ENCODE assay signal across 8 cellular contexts in genomic region chrX:154379569-154379951, GRCh38. TPM values are rescaled to one million over a fixed set of nuclear protein-coding genes. Genes with fewer than 3 reads are reported as not detected.
DNase-seq lines count a peak whose midpoint lies in the region; ATAC-seq, FAIRE-seq and TF ChIP-seq lines count a peak whose summit lies in the region.

No MANE protein-coding gene starts in this region.

- intact Hi-C loops in activated CD4-positive, alpha-beta T cell treated with anti-CD3 and anti-CD28 coated beads, Interleukin-2, amount 10 ng/mL, durations not matched to agents 24 days and 14 days (cut with micrococcal nuclease): loop anchor here (5.0 to 10.0 kb wide), 3 partner anchors 98 to 645 kb away; partner anchors contain the start of genes F8, FAM3A, FUNDC2 and LAGE3
- intact Hi-C loops in kidney (cut with DNase I): no loop called here

- WGBS in thymus: under 1% methylated on average over 38 of the region's 38 CpGs

- no peaks in the 10 kb centered on the region for H3K9me3 Mint-ChIP-seq in activated CD4-positive, alpha-beta T cell treated with anti-CD3 and anti-CD28 coated beads, Interleukin-2, amount 10 ng/mL, durations not matched to agents 24 days and 14 days
- no peaks in the 10 kb centered on the region for H3K9me3 Mint-ChIP-seq in activated naive CD8-positive, alpha-beta T cell treated with anti-CD3 and anti-CD28 coated beads for 36 hours

- H3K4me1 ChIP-seq in kidney (ENCODE audit: control insufficient read depth in 1 of 2, insufficient read depth in 1 of 2, low read depth in 1 of 2, low read length in 2 of 2) (peaks cover 0 to 10% of the 10 kb centered on the region in 2 donors), thymus (ENCODE audit: control insufficient read depth, insufficient read depth, low read length) (peaks cover 8% of the 10 kb centered on the region)

- H3K27me3 Mint-ChIP-seq in activated CD4-positive, alpha-beta T cell treated with anti-CD3 and anti-CD28 coated beads, Interleukin-2, amount 10 ng/mL, durations not matched to agents 24 days and 14 days: no peaks in the 10 kb centered on the region
- H3K27me3 Mint-ChIP-seq in activated naive CD8-positive, alpha-beta T cell treated with anti-CD3 and anti-CD28 coated beads for 36 hours: no peaks in the 10 kb centered on the region

- DNase-seq in activated CD4-positive, alpha-beta T cell treated with anti-CD3 and anti-CD28 coated beads, Interleukin-2, amount 10 ng/mL, durations not matched to agents 24 days and 14 days: no peak
- no peak for DNase-seq in activated CD4-positive, alpha-beta T cell treated with anti-CD3 and anti-CD28 coated beads, Interleukin-2, amount 50 U/mL, for 48 hours
- no peak for DNase-seq in activated naive CD8-positive, alpha-beta T cell treated with anti-CD3 and anti-CD28 coated beads for 36 hours
- DNase-seq in kidney: no peak
- no peak for DNase-seq in NCI-H2171 treated with DMSO at 0.1 percent for 48 hours (lab: John Stamatoyannopoulos, UW)

- H3K36me3 ChIP-seq in kidney (ENCODE audit: control insufficient read depth in 1 of 2, insufficient read depth in 2 of 2, low read length in 2 of 2): peaks cover 0 to 2% of the 10 kb centered on the region in 2 donors
- peaks cover 3% of the 10 kb centered on the region for H3K36me3 ChIP-seq in thymus (ENCODE audit: control insufficient read depth, insufficient read depth)

- H3K9ac ChIP-seq in kidney (ENCODE audit: low read length in 2 of 2): peak overlapping the region; percentile 77 to 87

- H3K27me3 ChIP-seq in thymus (ENCODE audit: control insufficient read depth, insufficient read depth): peaks cover 5% of the 10 kb centered on the region

- H3K9me3 ChIP-seq in kidney (ENCODE audit: control insufficient read depth in 1 of 2, low read length in 2 of 2): no peaks in the 10 kb centered on the region
- H3K9me3 ChIP-seq in thymus (ENCODE audit: control insufficient read depth): no peaks in the 10 kb centered on the region

- H3K27ac ChIP-seq in kidney (ENCODE audit: low read depth in 2 of 2, low read length in 2 of 2) (peak overlapping the region; percentile 93 to 94), thymus (ENCODE audit: low read depth) (peak overlapping the region; percentile 88)

- H3K4me1 Mint-ChIP-seq in activated CD4-positive, alpha-beta T cell treated with anti-CD3 and anti-CD28 coated beads, Interleukin-2, amount 10 ng/mL, durations not matched to agents 24 days and 14 days: peaks cover 14% of the 10 kb centered on the region
- peaks cover 16% of the 10 kb centered on the region for H3K4me1 Mint-ChIP-seq in activated naive CD8-positive, alpha-beta T cell treated with anti-CD3 and anti-CD28 coated beads for 36 hours

- H3K4me3 Mint-ChIP-seq in activated CD4-positive, alpha-beta T cell treated with anti-CD3 and anti-CD28 coated beads, Interleukin-2, amount 10 ng/mL, durations not matched to agents 24 days and 14 days: peak overlapping the region; percentile 88
- peak overlapping the region; percentile 89 for H3K4me3 Mint-ChIP-seq in activated naive CD8-positive, alpha-beta T cell treated with anti-CD3 and anti-CD28 coated beads for 36 hours

- H3K4me3 ChIP-seq in kidney (ENCODE audit: low read length in 2 of 2): peak overlapping the region; percentile 69 to 77
- H3K4me3 ChIP-seq in thymus (ENCODE audit: low read length): peak overlapping the region; percentile 70

- peaks cover 15% of the 10 kb centered on the region for H3K36me3 Mint-ChIP-seq in activated CD4-positive, alpha-beta T cell treated with anti-CD3 and anti-CD28 coated beads, Interleukin-2, amount 10 ng/mL, durations not matched to agents 24 days and 14 days (ENCODE audit: low read depth)
- peaks cover 14% of the 10 kb centered on the region for H3K36me3 Mint-ChIP-seq in activated naive CD8-positive, alpha-beta T cell treated with anti-CD3 and anti-CD28 coated beads for 36 hours

- no peak for FAIRE-seq in kidney (lab: Jason Lieb, UNC)

- peak overlapping the region; percentile 84 for H3K27ac Mint-ChIP-seq in activated CD4-positive, alpha-beta T cell treated with anti-CD3 and anti-CD28 coated beads, Interleukin-2, amount 10 ng/mL, durations not matched to agents 24 days and 14 days
- peak overlapping the region; percentile 90 for H3K27ac Mint-ChIP-seq in activated naive CD8-positive, alpha-beta T cell treated with anti-CD3 and anti-CD28 coated beads for 36 hours

- ATAC-seq in HG02938 (IDR thresholded peaks at IDR 0.05; ENCODE audit: unreplicated experiment) (no peak), HG03342 (IDR thresholded peaks at IDR 0.05; ENCODE audit: unreplicated experiment) (no peak)

- no peak for TF ChIP-seq CTCF in kidney (IDR thresholded peaks at IDR 0.05; ENCODE audit: borderline replicate concordance, extremely low read depth, insufficient read depth)

RNA-seq across cellular contexts. Expression of gene EMD, which starts 0.5 kb away (rescaled TPM):
- 91.7 and 92.8 TPM in 2 replicates for total RNA-seq in activated CD4-positive, alpha-beta T cell treated with anti-CD3 and anti-CD28 coated beads, Interleukin-2, amount 10 ng/mL, durations not matched to agents 24 days and 14 days
- total RNA-seq in activated naive CD8-positive, alpha-beta T cell treated with anti-CD3 and anti-CD28 coated beads for 36 hours: 100 to 1,000 TPM; 110 to 112 TPM
- 79.6 TPM for total RNA-seq in kidney
- polyA plus RNA-seq in kidney (ENCODE audit: insufficient read depth, low read depth, low replicate concordance) (102 TPM), thymus (110 TPM)

RNA-seq across cellular contexts. Expression of gene FLNA, which starts 5.1 kb away (rescaled TPM):
- total RNA-seq in activated CD4-positive, alpha-beta T cell treated with anti-CD3 and anti-CD28 coated beads, Interleukin-2, amount 10 ng/mL, durations not matched to agents 24 days and 14 days: 824 and 840 TPM in 2 replicates
- 100 to 1,000 TPM; 694 to 696 TPM for total RNA-seq in activated naive CD8-positive, alpha-beta T cell treated with anti-CD3 and anti-CD28 coated beads for 36 hours
- 1,036 TPM for total RNA-seq in kidney
- polyA plus RNA-seq in kidney (ENCODE audit: insufficient read depth, low read depth, low replicate concordance) (421 TPM), thymus (412 TPM)

RNA-seq across cellular contexts. Expression of gene RPL10, which starts 18.6 kb away (rescaled TPM):
- total RNA-seq in activated CD4-positive, alpha-beta T cell treated with anti-CD3 and anti-CD28 coated beads, Interleukin-2, amount 10 ng/mL, durations not matched to agents 24 days and 14 days: 2,338 and 2,364 TPM in 2 replicates
- 1,000 to 10,000 TPM; 2,967 to 3,168 TPM for total RNA-seq in activated naive CD8-positive, alpha-beta T cell treated with anti-CD3 and anti-CD28 coated beads for 36 hours
- 2,684 TPM for total RNA-seq in kidney
- 2,858 TPM for polyA plus RNA-seq in kidney (ENCODE audit: insufficient read depth, low read depth, low replicate concordance)
- 5,714 TPM for polyA plus RNA-seq in thymus

RNA-seq across cellular contexts. Expression of gene DNASE1L1, which starts 29.5 kb away (rescaled TPM):
- total RNA-seq in activated CD4-positive, alpha-beta T cell treated with anti-CD3 and anti-CD28 coated beads, Interleukin-2, amount 10 ng/mL, durations not matched to agents 24 days and 14 days: 13.5 and 13.8 TPM in 2 replicates
- total RNA-seq in activated naive CD8-positive, alpha-beta T cell treated with anti-CD3 and anti-CD28 coated beads for 36 hours: 10 to 100 TPM; 12.4 to 12.7 TPM
- 33.8 TPM for total RNA-seq in kidney
- polyA plus RNA-seq in kidney (ENCODE audit: insufficient read depth, low read depth, low replicate concordance): 28.0 TPM
- polyA plus RNA-seq in thymus: 23.0 TPM

RNA-seq across cellular contexts. Expression of gene TAFAZZIN, which starts 31.8 kb away (rescaled TPM):
- total RNA-seq in activated CD4-positive, alpha-beta T cell treated with anti-CD3 and anti-CD28 coated beads, Interleukin-2, amount 10 ng/mL, durations not matched to agents 24 days and 14 days: 65.5 and 66.0 TPM in 2 replicates
- 10 to 100 TPM; 35.1 to 35.8 TPM for total RNA-seq in activated naive CD8-positive, alpha-beta T cell treated with anti-CD3 and anti-CD28 coated beads for 36 hours
- total RNA-seq in kidney: 40.2 TPM
- 33.3 TPM for polyA plus RNA-seq in kidney (ENCODE audit: insufficient read depth, low read depth, low replicate concordance)
- polyA plus RNA-seq in thymus: 111 TPM
